In genomic region chr13:107121793-107122192, GRCh38 we compare ENCODE assay signal across 23 cellular contexts.
"Had no signal": no experiment of that assay in that cellular context is flagged by ENCODE, and none has a peak within 500 bp of the region (broad histone marks: within the 10 kb centered on the region; RNA-seq: fewer than 3 reads in every experiment).

No MANE protein-coding gene starts in this region.

- H2AFZ ChIP-seq: PC-9 had no signal

- H3K4me3 ChIP-seq: PC-9, Peyer's patch, SJSA1, SK-N-MC had no signal

- H3K4me1 ChIP-seq: SJSA1 had no signal

- DNase-seq: IMR-90, Karpas-422, KG1, MM.1S, NCI-H1092 treated with DMSO at 0.1 percent for 48 hours, NCI-H1436, NCI-H187, NCI-H2029, NCI-H2081 treated with DMSO at 0.1 percent for 48 hours, NCI-H2171, NCI-H226, NCI-H446, NCI-H510A, NCI-H524 treated with DMSO at 0.1 percent for 48 hours, NCI-H69, NCI-H774, PC-9, Peyer's patch, Right ventricle myocardium superior, RPMI8226, SIG-M5 had no signal

- H3K36me3 ChIP-seq: Peyer's patch, SJSA1 had no signal

- H3K4me2 ChIP-seq: PC-9 had no signal

- H3K27ac ChIP-seq: PC-9, Peyer's patch, SJSA1, SK-N-MC had no signal

- H3K27me3 ChIP-seq: Peyer's patch, SJSA1 had no signal

- H3K9me3 ChIP-seq: Peyer's patch had no signal
